ENCODE assay signal across 10 cellular contexts in genomic region chr1:208170252-208170651, GRCh38.
DNase-seq lines count a peak whose midpoint lies in the region; ATAC-seq, FAIRE-seq and TF ChIP-seq lines count a peak whose summit lies in the region.
"Had no signal": no experiment of that assay in that cellular context is flagged by ENCODE, and none has a peak within 500 bp of the region (broad histone marks: within the 10 kb centered on the region; RNA-seq: fewer than 3 reads in every experiment).

No MANE protein-coding gene starts in this region.

- peaks cover 97% of the 10 kb centered on the region for H3K4me1 Mint-ChIP-seq in brain

- no peaks in the 10 kb centered on the region for H3K9me3 ChIP-seq in small intestine (ENCODE audit: control insufficient read depth, low read depth)

- H3K9me3 Mint-ChIP-seq in brain: no peaks in the 10 kb centered on the region
- H3K9me3 Mint-ChIP-seq: stimulated activated naive CD8-positive, alpha-beta T cell treated with anti-CD3 and anti-CD28 coated beads, Interleukin-15, Interleukin-2, amounts not matched to agents 100 ng/mL and 50 ng/mL, for 24 hours had no signal

- no peak overlapping the region for H3K27ac ChIP-seq in small intestine (ENCODE audit: low read depth in 1 of 2, low read length in 1 of 2)
- H3K27ac ChIP-seq: foreskin keratinocyte had no signal

- peaks cover 15% of the 10 kb centered on the region for H3K27me3 Mint-ChIP-seq in brain

- WGBS in small intestine, 3 donors: 15 to 40% (median 16%) methylated on average over 4 of the region's 4 CpGs

- no peak for TF ChIP-seq CTCF in brain (conservative IDR thresholded peaks at IDR 0.05)

- no peak for FAIRE-seq in small intestine (lab: Jason Lieb, UNC)
- FAIRE-seq: colon had no signal

- no peaks in the 10 kb centered on the region for H3K27me3 ChIP-seq in small intestine (ENCODE audit: control insufficient read depth in 2 of 2, insufficient read depth in 2 of 2, low read length in 2 of 2)
- H3K27me3 ChIP-seq: foreskin keratinocyte had no signal

- no peak overlapping the region for H3K4me3 ChIP-seq in small intestine (ENCODE audit: low read depth in 1 of 2, low read length in 2 of 2)

- no peaks in the 10 kb centered on the region for H3K36me3 ChIP-seq in small intestine (ENCODE audit: control insufficient read depth in 2 of 2, insufficient read depth in 2 of 2, low read length in 2 of 2)

- H3K4me3 Mint-ChIP-seq in brain: peak overlapping the region in 2 of 5 experiments; percentile 6 to 41
- H3K4me3 Mint-ChIP-seq: stimulated activated naive CD8-positive, alpha-beta T cell treated with anti-CD3 and anti-CD28 coated beads, Interleukin-15, Interleukin-2, amounts not matched to agents 100 ng/mL and 50 ng/mL, for 24 hours had no signal

- peaks cover 14% of the 10 kb centered on the region for H3K36me3 Mint-ChIP-seq in brain

- peak overlapping the region; percentile 7 to 79 (median 36) for H3K27ac Mint-ChIP-seq in brain
- H3K27ac Mint-ChIP-seq: stimulated activated naive CD8-positive, alpha-beta T cell treated with anti-CD3 and anti-CD28 coated beads, Interleukin-15, Interleukin-2, amounts not matched to agents 100 ng/mL and 50 ng/mL, for 24 hours had no signal

- peak; percentile 20 for DNase-seq in H4 (ENCODE audit: low spot score)
- peak; percentile 35 for DNase-seq in NCI-H2029 treated with DMSO at 0.1 percent for 48 hours (lab: John Stamatoyannopoulos, UW)
- DNase-seq in renal cortical epithelial cell (ENCODE audit: low read depth): peak; percentile 41
- DNase-seq in small intestine: no peak
- no peak for DNase-seq in GM19238 (ENCODE audit: insufficient read length, low spot score)
- DNase-seq: foreskin keratinocyte had no signal

- no peak for ATAC-seq in HG02973 (IDR thresholded peaks at IDR 0.05; ENCODE audit: unreplicated experiment)
- ATAC-seq: foreskin keratinocyte had no signal

- peaks cover 0 to 13% of the 10 kb centered on the region in 2 donors for H3K4me1 ChIP-seq in small intestine (ENCODE audit: control insufficient read depth in 2 of 2, insufficient read depth in 1 of 2, low read depth in 1 of 2, low read length in 1 of 2)

Comparison
In these comparisons a context has a peak if more than half of its experiments do, and no peak if none do; other contexts are left out.
1. DNase-seq: peak in H4 (single experiment), NCI-H2029 treated with DMSO at 0.1 percent for 48 hours (single experiment) and renal cortical epithelial cell (single experiment); none in small intestine (single experiment) and GM19238 (single experiment).